Comparison of ENCODE assay signal across 1 cellular context in the genomic region with DNA sequence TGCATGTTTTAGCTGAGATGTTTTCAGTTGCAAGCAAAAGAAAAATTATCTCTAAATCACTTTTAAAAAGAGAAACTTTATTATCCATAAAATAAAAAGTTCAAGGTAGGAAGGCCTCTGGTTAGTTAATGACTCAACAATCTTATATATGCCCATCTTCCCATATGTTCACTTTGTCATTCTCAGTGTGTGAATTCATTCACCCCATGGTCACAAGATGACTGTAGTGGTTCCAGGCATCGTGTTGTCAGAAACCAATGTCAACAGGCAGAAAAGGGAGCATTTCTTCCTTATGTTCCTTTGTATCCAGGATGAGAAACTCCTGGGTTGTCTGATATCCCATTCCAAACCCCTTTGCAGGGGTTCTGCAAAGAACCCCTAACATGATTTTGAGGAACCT.
TF ChIP-seq lines count a peak whose summit lies in the region.

No MANE protein-coding gene starts in this region.

TF ChIP-seq in K562, 482 proteins besides CTCF, POLR2A, EP300 and RAD21 (continued from another document):
- TF ChIP-seq RBBP5 (IDR thresholded peaks at IDR 0.05; ENCODE audit: borderline replicate concordance, insufficient read depth, low read length, poor library complexity, severe bottlenecking) (no peak), ETV6 (IDR thresholded peaks at IDR 0.05; ENCODE audit: borderline replicate concordance in 1 of 2, low read depth in 2 of 2, low read length in 1 of 2) (no peak), ETV6 (CRISPR knock-in tag; IDR thresholded peaks at IDR 0.05; ENCODE audit: borderline replicate concordance) (no peak), ZNF707 (CRISPR knock-in tag; conservative IDR thresholded peaks at IDR 0.05) (no peak), KLF1 (tag; IDR thresholded peaks at IDR 0.05) (no peak)
TF ChIP-seq in K562: peak in this region for 0.
